Comparison of ENCODE assay signal across 17 cellular contexts in the genomic region with DNA sequence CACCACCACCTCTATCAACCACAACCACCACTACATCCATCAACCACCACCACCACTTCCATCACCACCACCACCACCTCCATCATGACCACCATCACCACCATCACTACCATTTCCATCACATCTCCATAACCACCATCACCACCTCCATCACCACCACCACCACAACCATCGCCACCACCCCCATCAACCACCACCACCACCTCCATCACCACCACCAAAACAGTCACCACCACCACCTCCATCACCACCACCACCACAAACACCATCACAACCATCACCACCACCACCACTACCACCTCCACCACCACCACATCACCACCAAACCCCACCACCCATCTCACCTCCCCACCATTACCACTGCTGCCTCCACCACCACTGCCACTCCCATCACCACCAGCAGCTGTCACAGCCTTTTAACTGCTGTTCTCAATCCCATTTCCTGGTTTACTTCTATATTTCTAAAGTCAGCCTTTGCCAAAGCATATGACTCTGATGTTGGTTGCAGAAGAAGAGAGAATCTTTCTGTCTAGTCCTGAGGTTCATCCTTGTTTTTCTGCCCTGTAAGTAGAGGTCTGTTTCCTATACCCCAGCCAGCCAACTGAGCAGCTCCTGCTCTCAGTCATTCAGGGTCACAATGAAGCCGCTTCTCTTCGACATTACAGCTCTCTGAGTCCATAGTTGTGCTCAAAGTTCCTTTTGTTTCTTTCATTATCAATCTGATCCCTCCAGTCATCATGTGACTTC. TPM values are rescaled to one million over a fixed set of nuclear protein-coding genes. Genes with fewer than 3 reads are reported as not detected.
DNase-seq lines count a peak whose midpoint lies in the region; ATAC-seq and TF ChIP-seq lines count a peak whose summit lies in the region.
"Had no signal": no experiment of that assay in that cellular context is flagged by ENCODE, and none has a peak within 500 bp of the region (broad histone marks: within the 10 kb centered on the region; RNA-seq: fewer than 3 reads in every experiment).

No MANE protein-coding gene starts in this region.

- ATAC-seq in naive thymus-derived CD8-positive, alpha-beta T cell: peak in 1 of 2 donors; percentile 42
- ATAC-seq: SK-N-SH treated with all-trans-retinoic acid at 6 μM for 48 hours had no signal

- H3K4me3 Mint-ChIP-seq in CD14-positive monocyte: peak overlapping the region; percentile 53 to 84
- H3K4me3 Mint-ChIP-seq in HFFc6: no peak overlapping the region
- H3K4me3 Mint-ChIP-seq in activated naive CD8-positive, alpha-beta T cell: peak overlapping the region; percentile 61
- H3K4me3 Mint-ChIP-seq in naive thymus-derived CD8-positive, alpha-beta T cell: peak overlapping the region; percentile 62 to 87 (median 70)
- H3K4me3 Mint-ChIP-seq: mesothelial cell of epicardium had no signal

- TF ChIP-seq CTCF in CD14-positive monocyte (IDR thresholded peaks at IDR 0.05): no peak
- TF ChIP-seq CTCF in HFFc6 (IDR thresholded peaks at IDR 0.05): no peak
- no peak for TF ChIP-seq CTCF in A673 (conservative IDR thresholded peaks at IDR 0.05; ENCODE audit: low read depth, low read length)
- no peak for TF ChIP-seq CTCF in esophagus squamous epithelium (IDR thresholded peaks at IDR 0.05)

- H3K4me1 Mint-ChIP-seq in CD14-positive monocyte (peaks cover 13% of the 10 kb centered on the region), HFFc6 (ENCODE audit: low read depth) (peaks cover 63% of the 10 kb centered on the region)
- peaks cover 11% of the 10 kb centered on the region for H3K4me1 Mint-ChIP-seq in activated naive CD8-positive, alpha-beta T cell (ENCODE audit: low read depth)
- peaks cover 3 to 17% (median 13%) of the 10 kb centered on the region in 4 donors for H3K4me1 Mint-ChIP-seq in naive thymus-derived CD8-positive, alpha-beta T cell

- no peak for TF ChIP-seq POLR2A in esophagus squamous epithelium (IDR thresholded peaks at IDR 0.05)

- POLR2A ChIA-PET in naive thymus-derived CD8-positive, alpha-beta T cell (lab: Charles Lee): no interaction called here
- POLR2A ChIA-PET in A673 (lab: Charles Lee; ENCODE audit: low non-redundant PET): no interaction called here

- H3K4me1 ChIP-seq in A673 (ENCODE audit: insufficient read depth, low read length, poor library complexity, severe bottlenecking) (no peaks in the 10 kb centered on the region), esophagus squamous epithelium (peaks cover 0 to 4% (median 0%) of the 10 kb centered on the region in 3 donors)
- H3K4me1 ChIP-seq: colonic mucosa, uterus had no signal

- H3K9me3 ChIP-seq in A673 (ENCODE audit: low read depth, low read length, poor library complexity, severe bottlenecking) (no peaks in the 10 kb centered on the region), esophagus squamous epithelium (no peaks in the 10 kb centered on the region)
- H3K9me3 ChIP-seq: colonic mucosa, uterus had no signal

- BruUV-seq in A673 (replicated peaks; lab: Mats Ljungman, UMichigan): no TSS peak

- H3K9me3 Mint-ChIP-seq in CD14-positive monocyte (peaks cover 0 to 2% (median 0%) of the 10 kb centered on the region in 7 donors), HFFc6 (peaks cover 7% of the 10 kb centered on the region; the same call in 1 of the 2 replicates)
- H3K9me3 Mint-ChIP-seq in activated naive CD8-positive, alpha-beta T cell (ENCODE audit: low read depth): no peaks in the 10 kb centered on the region
- peaks cover 0 to 10% (median 0%) of the 10 kb centered on the region in 9 donors for H3K9me3 Mint-ChIP-seq in naive thymus-derived CD8-positive, alpha-beta T cell

- H3K27me3 Mint-ChIP-seq in CD14-positive monocyte (ENCODE audit: low read depth in 3 of 3): peaks cover 2 to 6% (median 6%) of the 10 kb centered on the region in 3 donors
- peaks cover 2% of the 10 kb centered on the region; the same call in 1 of the 2 replicates for H3K27me3 Mint-ChIP-seq in HFFc6 (ENCODE audit: insufficient read depth)
- peaks cover 14% of the 10 kb centered on the region for H3K27me3 Mint-ChIP-seq in activated naive CD8-positive, alpha-beta T cell
- peaks cover 6 to 19% (median 14%) of the 10 kb centered on the region in 5 donors for H3K27me3 Mint-ChIP-seq in naive thymus-derived CD8-positive, alpha-beta T cell

- intact Hi-C loops in CD14-positive monocyte (cut with micrococcal nuclease): no loop called here
- intact Hi-C loops in A673 (cut with micrococcal nuclease; ENCODE audit: unreplicated experiment): no loop called here
- intact Hi-C loops in esophagus squamous epithelium (cut with DNase I): no loop called here

- H3K27ac ChIP-seq in A673 (ENCODE audit: low read depth, low read length, poor library complexity, severe bottlenecking) (no peak overlapping the region), esophagus squamous epithelium (no peak overlapping the region)
- H3K27ac ChIP-seq: C4-2B, colonic mucosa, uterus had no signal

- H3K27me3 ChIP-seq in A673 (replicated peaks; ENCODE audit: insufficient read depth, low read depth, low read length, poor library complexity) (peaks cover 29% of the 10 kb centered on the region), esophagus squamous epithelium (peaks cover 0 to 5% (median 0%) of the 10 kb centered on the region in 4 donors)
- H3K27me3 ChIP-seq: colonic mucosa, uterus had no signal

- DNase-seq in CD14-positive monocyte (ENCODE audit: low spot score) (no peak), HFFc6 (no peak), A673 (ENCODE audit: low spot score) (no peak), esophagus squamous epithelium (lab: John Stamatoyannopoulos, UW) (no peak), Kasumi-1 (lab: John Stamatoyannopoulos, UW) (no peak)
- DNase-seq in naive thymus-derived CD8-positive, alpha-beta T cell: no peak
- DNase-seq: colonic mucosa; NCI-H146; OCI-M1; stimulated activated CD4-positive, alpha-beta T cell treated with anti-CD3 and anti-CD28 coated beads, Interleukin-4, amount 100 ng/mL, for 4 hours; uterus had no signal

- H3K36me3 Mint-ChIP-seq in CD14-positive monocyte (no peaks in the 10 kb centered on the region), HFFc6 (ENCODE audit: low read depth) (peaks cover 12% of the 10 kb centered on the region; the same call in 1 of the 2 replicates)
- H3K36me3 Mint-ChIP-seq in activated naive CD8-positive, alpha-beta T cell: no peaks in the 10 kb centered on the region
- peaks cover 0 to 1% (median 0%) of the 10 kb centered on the region in 3 donors for H3K36me3 Mint-ChIP-seq in naive thymus-derived CD8-positive, alpha-beta T cell
- H3K36me3 Mint-ChIP-seq: mesothelial cell of epicardium had no signal

- H3K4me3 ChIP-seq in A673 (ENCODE audit: low read depth, low read length, poor library complexity, severe bottlenecking): no peak overlapping the region
- no peak overlapping the region for H3K4me3 ChIP-seq in esophagus squamous epithelium
- H3K4me3 ChIP-seq: colonic mucosa, uterus had no signal

- H3K36me3 ChIP-seq in A673 (ENCODE audit: insufficient read depth, low read length, poor library complexity, severe bottlenecking) (no peaks in the 10 kb centered on the region), esophagus squamous epithelium (no peaks in the 10 kb centered on the region)
- H3K36me3 ChIP-seq: colonic mucosa, uterus had no signal

- CTCF ChIA-PET in A673 (lab: Charles Lee): no interaction called here

- H3K27ac Mint-ChIP-seq in CD14-positive monocyte (peak overlapping the region in 1 of 7 donors; percentile 66), HFFc6 (peak overlapping the region; percentile 51)
- peak overlapping the region; percentile 16 for H3K27ac Mint-ChIP-seq in activated naive CD8-positive, alpha-beta T cell
- H3K27ac Mint-ChIP-seq in naive thymus-derived CD8-positive, alpha-beta T cell: peak overlapping the region in 8 of 10 donors; percentile 6 to 86 (median 18)
- H3K27ac Mint-ChIP-seq: mesothelial cell of epicardium had no signal

- 74 to 82% methylated on average over 3 of the region's 3 CpGs for WGBS in esophagus squamous epithelium, 2 donors

RNA-seq across cellular contexts. Expression of gene MARCHF10, which starts 14.0 kb away (rescaled TPM):
- not detected for polyA plus RNA-seq in CD14-positive monocyte
- total RNA-seq in HFFc6 (2021; fragmentation: NEBNext Ultra II Directional; extraction: Animal tissue kit (Norgen Biotek cat#: 25700)): 1 to 10 TPM in 2 of 6 experiments, under 1 TPM in 4; 0.46 to 1.5 (median 0.89) TPM
- under 1 TPM; 0.42 to 0.69 TPM for total RNA-seq in naive thymus-derived CD8-positive, alpha-beta T cell
- polyA plus RNA-seq in naive thymus-derived CD8-positive, alpha-beta T cell: 1 to 10 TPM in 2 of 3 donors, under 1 TPM in 1; 0.64 to 1.7 (median 1.3) TPM
- total RNA-seq in A673 (2021): not detected in 2 replicates
- total RNA-seq in esophagus squamous epithelium: not detected
- total RNA-seq: colonic mucosa, NCI-H460 had no signal
- polyA plus RNA-seq: keratinocyte had no signal
